In genomic region chr6:14612016-14612415, GRCh38 we compare ENCODE assay signal across 15 cellular contexts.
A peak's percentile ranks its signal among the peaks of the same experiment; 100 is the strongest.
DNase-seq lines count a peak whose midpoint lies in the region; TF ChIP-seq lines count a peak whose summit lies in the region.
"Had no signal": no experiment of that assay in that cellular context is flagged by ENCODE, and none has a peak within 500 bp of the region (broad histone marks: within the 10 kb centered on the region; RNA-seq: fewer than 3 reads in every experiment).

No MANE protein-coding gene starts in this region.

- H3K4me3 Mint-ChIP-seq in MCF 10A (ENCODE audit: unreplicated experiment): no peak overlapping the region
- H3K4me3 Mint-ChIP-seq in activated T-cell treated with anti-CD3 and anti-CD28 coated beads, Interleukin-2, amount 50 U/mL, for 24 hours: no peak overlapping the region
- no peak overlapping the region for H3K4me3 Mint-ChIP-seq in activated CD4-positive, alpha-beta memory T cell treated with anti-CD3 and anti-CD28 coated beads, Interleukin-2, amount 10 ng/mL, durations not matched to agents 7 days and 5 days
- H3K4me3 Mint-ChIP-seq: activated T-cell treated with anti-CD3 and anti-CD28 coated beads, Interleukin-2, amount 50 U/mL, for 72 hours had no signal

- H3K9me3 ChIP-seq in mammary epithelial cell (replicated peaks; ENCODE audit: insufficient read depth, low read length): peaks cover 9% of the 10 kb centered on the region
- H3K9me3 ChIP-seq: A549 had no signal

- no peaks in the 10 kb centered on the region for H3K36me3 ChIP-seq in mammary epithelial cell (ENCODE audit: insufficient read depth, low read length)

- no peaks in the 10 kb centered on the region for H3K27me3 ChIP-seq in mammary epithelial cell (ENCODE audit: insufficient read depth, low read length)

- no peak overlapping the region for H3K27ac ChIP-seq in mammary epithelial cell (ENCODE audit: insufficient read depth, low read depth, low read length)
- H3K27ac ChIP-seq: psoas muscle had no signal

- H3K4me1 ChIP-seq in mammary epithelial cell (ENCODE audit: insufficient read depth, low read length): peaks cover 9% of the 10 kb centered on the region
- H3K4me1 ChIP-seq: A549, psoas muscle had no signal

- CTCF ChIA-PET in mammary epithelial cell (lab: Charles Lee; ENCODE audit: low non-redundant PET) (no interaction called here), MCF 10A (lab: Yijun Ruan, JAX) (interaction anchor here (0.6 to 0.7 kb wide), 2 partner anchors 12 to 18 kb away, joined by 3 read pairs; no protein-coding TSS in a partner anchor)
- CTCF ChIA-PET in activated CD4-positive, alpha-beta memory T cell treated with anti-CD3 and anti-CD28 coated beads, Interleukin-2, amount 10 ng/mL, durations not matched to agents 7 days and 5 days (lab: Charles Lee): no interaction called here

- DNase-seq in mammary epithelial cell: peak; percentile 28
- DNase-seq in MCF 10A (ENCODE audit: unreplicated experiment): no peak
- peak; percentile 23 for DNase-seq in NCI-H226
- peak; percentile 76 for DNase-seq in fibroblast of mammary gland (ENCODE audit: low read depth)
- DNase-seq in activated T-cell treated with anti-CD3 and anti-CD28 coated beads, Interleukin-2, amount 50 U/mL, for 24 hours: no peak
- no peak for DNase-seq in activated CD4-positive, alpha-beta memory T cell treated with anti-CD3 and anti-CD28 coated beads, Interleukin-2, amount 10 ng/mL, durations not matched to agents 7 days and 5 days
- DNase-seq in NCI-H524 treated with DMSO at 0.1 percent for 48 hours (lab: John Stamatoyannopoulos, UW): no peak
- no peak for DNase-seq in NCI-H69 (lab: John Stamatoyannopoulos, UW)
- DNase-seq: activated CD4-positive, alpha-beta T cell treated with anti-CD3 and anti-CD28 coated beads, Interleukin-2, amount 50 U/mL, for 4 hours; activated T-cell treated with anti-CD3 and anti-CD28 coated beads, Interleukin-2, amount 50 U/mL, for 72 hours; amygdala; naive B cell; NCI-H1417; psoas muscle had no signal

- H3K9ac ChIP-seq in mammary epithelial cell (ENCODE audit: insufficient read depth, low read length): no peak overlapping the region

- no TSS peak for BruUV-seq in mammary epithelial cell (replicated peaks; lab: Mats Ljungman, UMichigan)
- BruUV-seq in MCF 10A (replicated peaks; lab: Mats Ljungman, UMichigan): no TSS peak

- no peaks in the 10 kb centered on the region for H3K27me3 Mint-ChIP-seq in MCF 10A (ENCODE audit: insufficient read depth, unreplicated experiment)
- peaks cover 3% of the 10 kb centered on the region for H3K27me3 Mint-ChIP-seq in activated T-cell treated with anti-CD3 and anti-CD28 coated beads, Interleukin-2, amount 50 U/mL, for 24 hours
- no peaks in the 10 kb centered on the region for H3K27me3 Mint-ChIP-seq in activated CD4-positive, alpha-beta memory T cell treated with anti-CD3 and anti-CD28 coated beads, Interleukin-2, amount 10 ng/mL, durations not matched to agents 7 days and 5 days
- H3K27me3 Mint-ChIP-seq: naive B cell had no signal

- POLR2A ChIA-PET in MCF 10A (lab: Yijun Ruan, JAX): no interaction called here
- POLR2A ChIA-PET in activated CD4-positive, alpha-beta memory T cell treated with anti-CD3 and anti-CD28 coated beads, Interleukin-2, amount 10 ng/mL, durations not matched to agents 7 days and 5 days (lab: Charles Lee): no interaction called here

- TF ChIP-seq CTCF in mammary epithelial cell (conservative IDR thresholded peaks at IDR 0.05 in 1 of 2, IDR thresholded peaks at IDR 0.05 in 1 of 2; ENCODE audit: extremely low read depth in 1 of 2, insufficient read depth in 1 of 2, low read depth in 1 of 2, low read length in 2 of 2): no peak
- TF ChIP-seq CTCF in MCF 10A (IDR thresholded peaks at IDR 0.05; ENCODE audit: unreplicated experiment): no peak
- TF ChIP-seq CTCF in fibroblast of mammary gland (conservative IDR thresholded peaks at IDR 0.05; ENCODE audit: control insufficient read depth, insufficient read depth, low read depth, low read length): no peak

- intact Hi-C loops in mammary epithelial cell (cut with micrococcal nuclease): no loop called here
- intact Hi-C loops in MCF 10A (cut with micrococcal nuclease): no loop called here

- H3K36me3 Mint-ChIP-seq in MCF 10A (ENCODE audit: insufficient read depth, unreplicated experiment): no peaks in the 10 kb centered on the region
- H3K36me3 Mint-ChIP-seq in activated T-cell treated with anti-CD3 and anti-CD28 coated beads, Interleukin-2, amount 50 U/mL, for 24 hours (ENCODE audit: low read depth): no peaks in the 10 kb centered on the region
- no peaks in the 10 kb centered on the region for H3K36me3 Mint-ChIP-seq in activated CD4-positive, alpha-beta memory T cell treated with anti-CD3 and anti-CD28 coated beads, Interleukin-2, amount 10 ng/mL, durations not matched to agents 7 days and 5 days (ENCODE audit: low read depth)

- in situ Hi-C loops in mammary epithelial cell (cut with MboI; ENCODE audit: low sequenced_read_pairs in 2 of 2): no loop called here

- H3K27ac Mint-ChIP-seq in MCF 10A (ENCODE audit: low read depth, unreplicated experiment): no peak overlapping the region
- no peak overlapping the region for H3K27ac Mint-ChIP-seq in activated T-cell treated with anti-CD3 and anti-CD28 coated beads, Interleukin-2, amount 50 U/mL, for 24 hours
- H3K27ac Mint-ChIP-seq in activated CD4-positive, alpha-beta memory T cell treated with anti-CD3 and anti-CD28 coated beads, Interleukin-2, amount 10 ng/mL, durations not matched to agents 7 days and 5 days: no peak overlapping the region
- H3K27ac Mint-ChIP-seq: activated T-cell treated with anti-CD3 and anti-CD28 coated beads, Interleukin-2, amount 50 U/mL, for 72 hours had no signal

- no peak overlapping the region for H2AFZ ChIP-seq in mammary epithelial cell (ENCODE audit: low read depth, low read length)

- WGBS in mammary epithelial cell (ENCODE audit: low coverage, missing lambda C conversion rate): 73% methylated on average over 9 of the region's 9 CpGs

- H3K4me2 ChIP-seq in mammary epithelial cell (ENCODE audit: insufficient read depth, low read depth, low read length): no peak overlapping the region
- H3K4me2 ChIP-seq: A549 had no signal

- H3K4me3 ChIP-seq in mammary epithelial cell (replicated peaks in 1 of 3; ENCODE audit: insufficient read depth in 1 of 3, low read depth in 2 of 3, low read length in 3 of 3): no peak overlapping the region
- no peak overlapping the region for H3K4me3 ChIP-seq in fibroblast of mammary gland (ENCODE audit: control insufficient read depth, low read depth, low read length)
- H3K4me3 ChIP-seq: A549, psoas muscle had no signal

- H3K9me3 Mint-ChIP-seq in MCF 10A (ENCODE audit: unreplicated experiment): peaks cover 8% of the 10 kb centered on the region
- peaks cover 8% of the 10 kb centered on the region for H3K9me3 Mint-ChIP-seq in activated T-cell treated with anti-CD3 and anti-CD28 coated beads, Interleukin-2, amount 50 U/mL, for 24 hours
- peaks cover 5% of the 10 kb centered on the region for H3K9me3 Mint-ChIP-seq in activated CD4-positive, alpha-beta memory T cell treated with anti-CD3 and anti-CD28 coated beads, Interleukin-2, amount 10 ng/mL, durations not matched to agents 7 days and 5 days

- H4K20me1 ChIP-seq in mammary epithelial cell (ENCODE audit: insufficient read depth, low read length): no peaks in the 10 kb centered on the region

- H3K4me1 Mint-ChIP-seq in MCF 10A (ENCODE audit: insufficient read depth, unreplicated experiment): peaks cover 6% of the 10 kb centered on the region
- peaks cover 15% of the 10 kb centered on the region for H3K4me1 Mint-ChIP-seq in activated T-cell treated with anti-CD3 and anti-CD28 coated beads, Interleukin-2, amount 50 U/mL, for 24 hours (ENCODE audit: low read depth)
- no peaks in the 10 kb centered on the region for H3K4me1 Mint-ChIP-seq in activated CD4-positive, alpha-beta memory T cell treated with anti-CD3 and anti-CD28 coated beads, Interleukin-2, amount 10 ng/mL, durations not matched to agents 7 days and 5 days

- no peaks in the 10 kb centered on the region for H3K79me2 ChIP-seq in mammary epithelial cell (ENCODE audit: insufficient read depth, low read length)

- dilution Hi-C loops in mammary epithelial cell (cut with HindIII; ENCODE audit: low sequenced_read_pairs): no loop called here

Comparison
In these comparisons a context has a peak if more than half of its experiments do, and no peak if none do; other contexts are left out.
1. DNase-seq: peak in mammary epithelial cell (single experiment), NCI-H226 (single experiment) and fibroblast of mammary gland (single experiment); none in MCF 10A (single experiment), activated T-cell treated with anti-CD3 and anti-CD28 coated beads, Interleukin-2, amount 50 U/mL, for 24 hours (single experiment), activated CD4-positive, alpha-beta memory T cell treated with anti-CD3 and anti-CD28 coated beads, Interleukin-2, amount 10 ng/mL, durations not matched to agents 7 days and 5 days (single experiment), NCI-H524 treated with DMSO at 0.1 percent for 48 hours (single experiment) and NCI-H69 (single experiment).